Comparison of ENCODE assay signal across 23 cellular contexts in the genomic region with DNA sequence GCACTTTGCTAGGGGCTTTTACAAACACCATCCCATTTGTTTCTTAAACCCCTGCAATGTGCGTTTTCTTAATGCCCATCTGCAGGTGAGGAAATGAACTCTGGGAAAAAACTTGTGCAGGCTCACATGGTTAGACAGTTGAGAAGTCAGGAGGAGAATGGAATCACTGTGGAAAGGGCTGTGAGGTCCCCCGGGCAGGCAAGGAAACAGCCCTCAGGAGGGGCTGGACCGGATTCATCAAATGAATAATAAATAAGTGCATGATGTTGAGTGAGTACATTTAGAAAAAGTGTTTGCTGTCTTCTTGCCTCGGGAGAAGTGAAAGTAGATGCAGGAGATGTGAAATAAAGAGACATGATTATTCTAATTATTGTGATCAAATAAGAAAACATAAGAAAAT.
"Had no signal": no experiment of that assay in that cellular context is flagged by ENCODE, and none has a peak within 500 bp of the region (broad histone marks: within the 10 kb centered on the region; RNA-seq: fewer than 3 reads in every experiment).

No MANE protein-coding gene starts in this region.

- H3K27me3 Mint-ChIP-seq: activated CD4-positive, alpha-beta memory T cell treated with anti-CD3 and anti-CD28 coated beads, Interleukin-2, amount 10 ng/mL, durations not matched to agents 7 days and 5 days; activated CD4-positive, alpha-beta T cell treated with anti-CD3 and anti-CD28 coated beads, Interleukin-2, amount 10 ng/mL, durations not matched to agents 7 days and 5 days; activated naive CD4-positive, alpha-beta T cell treated with anti-CD3 and anti-CD28 coated beads, Interleukin-2, amount 50 U/mL, for 24 hours; activated naive CD8-positive, alpha-beta T cell treated with anti-CD3 and anti-CD28 coated beads, Interleukin-2, amount 10 ng/mL, durations not matched to agents 7 days and 5 days; activated T-helper 17 cell treated with anti-CD3 and anti-CD28 coated beads, Interleukin-2, amount 50 U/mL, for 72 hours; brain; effector memory CD8-positive, alpha-beta T cell had no signal

- DNase-seq: activated CD4-positive, alpha-beta memory T cell treated with anti-CD3 and anti-CD28 coated beads, Interleukin-2, amount 10 ng/mL, durations not matched to agents 7 days and 5 days; activated CD4-positive, alpha-beta T cell treated with anti-CD3 and anti-CD28 coated beads for 1 hour; activated CD4-positive, alpha-beta T cell treated with anti-CD3 and anti-CD28 coated beads for 4 hours; activated CD4-positive, alpha-beta T cell treated with anti-CD3 and anti-CD28 coated beads, Interleukin-2, amount 10 ng/mL, durations not matched to agents 7 days and 5 days; activated CD4-positive, alpha-beta T cell treated with anti-CD3 and anti-CD28 coated beads, Interleukin-2, amount 50 U/mL, for 4 hours; activated CD8-positive, alpha-beta memory T cell treated with anti-CD3 and anti-CD28 coated beads, Interleukin-2, amount 50 U/mL, for 48 hours; activated effector memory CD4-positive, alpha-beta T cell treated with Interleukin-2 at 50 U/mL for 16 hours; activated gamma-delta T cell treated with Interleukin-2 at 50 U/mL for 16 hours; activated naive CD4-positive, alpha-beta T cell treated with anti-CD3 and anti-CD28 coated beads for 36 hours; activated naive CD8-positive, alpha-beta T cell treated with anti-CD3 and anti-CD28 coated beads, Interleukin-2, amount 10 ng/mL, durations not matched to agents 7 days and 5 days; activated T-cell treated with anti-CD3 and anti-CD28 coated beads, Interleukin-2, amount 50 U/mL, for 4 hours; central memory CD4-positive, alpha-beta T cell; cerebellar nuclear complex; dermis blood vessel endothelial cell; effector CD4-positive, alpha-beta T cell; effector memory CD8-positive, alpha-beta T cell; esophagus squamous epithelium; head of caudate nucleus; T-helper 2 cell had no signal

- ATAC-seq: activated T-cell treated with anti-CD3 and anti-CD28 coated beads, Interleukin-2, amount 50 U/mL, for 4 hours; activated T-helper 17 cell treated with anti-CD3 and anti-CD28 coated beads, Interleukin-2, amount 50 U/mL, for 72 hours; effector memory CD8-positive, alpha-beta T cell; WTC11 had no signal

- H3K4me3 Mint-ChIP-seq: activated CD4-positive, alpha-beta memory T cell treated with anti-CD3 and anti-CD28 coated beads, Interleukin-2, amount 10 ng/mL, durations not matched to agents 7 days and 5 days; activated CD4-positive, alpha-beta T cell treated with anti-CD3 and anti-CD28 coated beads, Interleukin-2, amount 10 ng/mL, durations not matched to agents 7 days and 5 days; activated naive CD4-positive, alpha-beta T cell treated with anti-CD3 and anti-CD28 coated beads for 36 hours; activated naive CD4-positive, alpha-beta T cell treated with anti-CD3 and anti-CD28 coated beads, Interleukin-2, amount 50 U/mL, for 24 hours; activated naive CD8-positive, alpha-beta T cell treated with anti-CD3 and anti-CD28 coated beads, Interleukin-2, amount 10 ng/mL, durations not matched to agents 7 days and 5 days; activated T-cell treated with anti-CD3 and anti-CD28 coated beads, Interleukin-2, amount 50 U/mL, for 4 hours; activated T-helper 17 cell treated with anti-CD3 and anti-CD28 coated beads, Interleukin-2, amount 50 U/mL, for 72 hours; brain; effector memory CD8-positive, alpha-beta T cell; WTC11 had no signal

- H3K4me1 Mint-ChIP-seq: activated CD4-positive, alpha-beta memory T cell treated with anti-CD3 and anti-CD28 coated beads, Interleukin-2, amount 10 ng/mL, durations not matched to agents 7 days and 5 days; activated naive CD4-positive, alpha-beta T cell treated with anti-CD3 and anti-CD28 coated beads, Interleukin-2, amount 50 U/mL, for 24 hours; activated naive CD8-positive, alpha-beta T cell treated with anti-CD3 and anti-CD28 coated beads, Interleukin-2, amount 10 ng/mL, durations not matched to agents 7 days and 5 days; activated T-helper 17 cell treated with anti-CD3 and anti-CD28 coated beads, Interleukin-2, amount 50 U/mL, for 72 hours; WTC11 had no signal

- H3K9me3 Mint-ChIP-seq: activated CD4-positive, alpha-beta memory T cell treated with anti-CD3 and anti-CD28 coated beads, Interleukin-2, amount 10 ng/mL, durations not matched to agents 7 days and 5 days; activated CD4-positive, alpha-beta T cell treated with anti-CD3 and anti-CD28 coated beads, Interleukin-2, amount 10 ng/mL, durations not matched to agents 7 days and 5 days; activated naive CD4-positive, alpha-beta T cell treated with anti-CD3 and anti-CD28 coated beads for 36 hours; activated naive CD4-positive, alpha-beta T cell treated with anti-CD3 and anti-CD28 coated beads, Interleukin-2, amount 50 U/mL, for 24 hours; activated naive CD8-positive, alpha-beta T cell treated with anti-CD3 and anti-CD28 coated beads, Interleukin-2, amount 10 ng/mL, durations not matched to agents 7 days and 5 days; activated T-cell treated with anti-CD3 and anti-CD28 coated beads, Interleukin-2, amount 50 U/mL, for 4 hours; activated T-helper 17 cell treated with anti-CD3 and anti-CD28 coated beads, Interleukin-2, amount 50 U/mL, for 72 hours; brain; effector memory CD8-positive, alpha-beta T cell; WTC11 had no signal

- H3K27ac Mint-ChIP-seq: activated CD4-positive, alpha-beta memory T cell treated with anti-CD3 and anti-CD28 coated beads, Interleukin-2, amount 10 ng/mL, durations not matched to agents 7 days and 5 days; activated CD4-positive, alpha-beta T cell treated with anti-CD3 and anti-CD28 coated beads, Interleukin-2, amount 10 ng/mL, durations not matched to agents 7 days and 5 days; activated naive CD4-positive, alpha-beta T cell treated with anti-CD3 and anti-CD28 coated beads for 36 hours; activated naive CD4-positive, alpha-beta T cell treated with anti-CD3 and anti-CD28 coated beads, Interleukin-2, amount 50 U/mL, for 24 hours; activated naive CD8-positive, alpha-beta T cell treated with anti-CD3 and anti-CD28 coated beads, Interleukin-2, amount 10 ng/mL, durations not matched to agents 7 days and 5 days; activated T-helper 17 cell treated with anti-CD3 and anti-CD28 coated beads, Interleukin-2, amount 50 U/mL, for 72 hours; effector memory CD8-positive, alpha-beta T cell; WTC11 had no signal
